In genomic region chr9:136629879-136630661, GRCh38 we compare ENCODE assay signal across 9 cellular contexts. TPM values are rescaled to one million over a fixed set of nuclear protein-coding genes. Genes with fewer than 3 reads are reported as not detected.
DNase-seq lines count a peak whose midpoint lies in the region; ATAC-seq, FAIRE-seq and TF ChIP-seq lines count a peak whose summit lies in the region.
"Had no signal": no experiment of that assay in that cellular context is flagged by ENCODE, and none has a peak within 500 bp of the region (broad histone marks: within the 10 kb centered on the region; RNA-seq: fewer than 3 reads in every experiment).

No MANE protein-coding gene starts in this region.

- H3K4me3 Mint-ChIP-seq in progenitor cell of endocrine pancreas (ENCODE audit: low read depth), result peak overlapping the region; percentile 26

- H3K4me3 ChIP-seq in fibroblast of the aortic adventitia (ENCODE audit: low read depth, low read length), result no peak overlapping the region

- TF ChIP-seq CTCF in fibroblast of the aortic adventitia (IDR thresholded peaks at IDR 0.05; ENCODE audit: insufficient read depth, low read length) (peak; percentile 57), progenitor cell of endocrine pancreas (IDR thresholded peaks at IDR 0.05; ENCODE audit: unreplicated experiment) (peak; percentile 73)

- peak; percentile 81 for DNase-seq in DMS 273 (lab: John Stamatoyannopoulos, UW; ENCODE audit: unreplicated experiment)
- no peak for DNase-seq in DMS 273 treated with DMSO at 0.1 percent for 48 hours (lab: John Stamatoyannopoulos, UW)
- DNase-seq in NCI-H748 (lab: John Stamatoyannopoulos, UW; ENCODE audit: unreplicated experiment), result peak; percentile 83
- DNase-seq in activated T-cell treated with anti-CD3 and anti-CD28 coated beads for 48 hours (ENCODE audit: low read depth), result peak; percentile 58
- peak; percentile 28 for DNase-seq in fibroblast of the aortic adventitia (ENCODE audit: low read depth)
- DNase-seq in progenitor cell of endocrine pancreas (ENCODE audit: low spot score, unreplicated experiment), result peak; percentile 73
- no peak for DNase-seq in H54 (ENCODE audit: insufficient read length, low spot score)

- peaks cover 20% of the 10 kb centered on the region for H3K4me1 Mint-ChIP-seq in progenitor cell of endocrine pancreas (ENCODE audit: low read depth)

- no peak for ATAC-seq in GM18517 (IDR thresholded peaks at IDR 0.05; ENCODE audit: unreplicated experiment)

- no peak for TF ChIP-seq POLR2A in H54 (IDR thresholded peaks at IDR 0.05; ENCODE audit: low read depth, low read length)

- peaks cover 5% of the 10 kb centered on the region for H3K27me3 Mint-ChIP-seq in progenitor cell of endocrine pancreas

- H3K27ac Mint-ChIP-seq in progenitor cell of endocrine pancreas, result no peak overlapping the region

- FAIRE-seq in H54 (lab: Jason Lieb, UNC), result no peak
- FAIRE-seq: A204.1 had no signal

- H3K9me3 Mint-ChIP-seq in progenitor cell of endocrine pancreas (ENCODE audit: low read depth), result no peaks in the 10 kb centered on the region

- no peaks in the 10 kb centered on the region for H3K36me3 Mint-ChIP-seq in progenitor cell of endocrine pancreas (ENCODE audit: insufficient read depth)

RNA-seq across cellular contexts. Expression of gene EGFL7, which starts 32.6 kb away (rescaled TPM):
- 2.4 and 5.6 TPM in 2 replicates for total RNA-seq in fibroblast of the aortic adventitia (ENCODE audit: low replicate concordance)
- 13.5 and 16.3 TPM in 2 replicates for total RNA-seq in progenitor cell of endocrine pancreas

RNA-seq across cellular contexts. Expression of gene AGPAT2, which starts 57.2 kb away (rescaled TPM):
- 6.2 and 29.0 TPM in 2 replicates for total RNA-seq in fibroblast of the aortic adventitia (ENCODE audit: low replicate concordance)
- 27.7 and 28.0 TPM in 2 replicates for total RNA-seq in progenitor cell of endocrine pancreas

Comparison
In these comparisons a context has a peak if more than half of its experiments do, and no peak if none do; other contexts are left out.
1. DNase-seq: peak in DMS 273 (single experiment), NCI-H748 (single experiment), activated T-cell treated with anti-CD3 and anti-CD28 coated beads for 48 hours (single experiment), fibroblast of the aortic adventitia (single experiment) and progenitor cell of endocrine pancreas (single experiment); none in DMS 273 treated with DMSO at 0.1 percent for 48 hours (single experiment) and H54 (single experiment).